17 cellular contexts compared by ENCODE assay signal in the genomic region with DNA sequence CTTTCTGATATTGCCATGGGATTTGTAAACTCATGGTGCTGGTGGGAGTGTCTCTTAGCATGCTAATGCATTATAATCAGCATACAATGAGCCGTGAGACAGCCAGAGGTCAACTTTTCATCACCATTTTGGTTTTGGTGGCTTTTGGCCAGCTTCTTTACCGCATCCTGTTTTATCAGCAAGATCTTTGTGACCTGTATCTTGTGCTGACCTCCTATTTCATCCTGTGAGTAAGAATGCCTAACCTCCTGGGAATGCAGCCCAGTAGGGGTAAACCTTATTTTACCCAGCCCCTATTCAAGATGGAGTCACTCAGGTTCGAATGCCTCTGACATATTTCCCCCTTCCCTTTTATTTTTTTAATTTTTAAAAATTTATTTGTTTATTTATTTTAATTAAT.
DNase-seq lines count a peak whose midpoint lies in the region; ATAC-seq, FAIRE-seq and TF ChIP-seq lines count a peak whose summit lies in the region.
"Had no signal": no experiment of that assay in that cellular context is flagged by ENCODE, and none has a peak within 500 bp of the region (broad histone marks: within the 10 kb centered on the region; RNA-seq: fewer than 3 reads in every experiment).

No MANE protein-coding gene starts in this region.

- RAD21 ChIA-PET in HCT116 (lab: Charles Lee; ENCODE audit: low non-redundant PET in 1 of 2, low total read pairs in 2 of 2, uncharacterized antibody in 2 of 2, unreplicated experiment in 2 of 2): no interaction called here

- no peaks in the 10 kb centered on the region for H3K9me2 ChIP-seq in HCT116 (ENCODE audit: insufficient read depth)
- no peaks in the 10 kb centered on the region for H3K9me2 ChIP-seq in PC-9 (ENCODE audit: insufficient read depth)

- H3K4me3 ChIP-seq in HCT116 (replicated peaks in 1 of 2; ENCODE audit: low read depth in 1 of 2, low read length in 2 of 2): no peak overlapping the region
- H3K4me3 ChIP-seq in PC-9: no peak overlapping the region
- H3K4me3 ChIP-seq in K562: no peak overlapping the region
- no peak overlapping the region for H3K4me3 ChIP-seq in coronary artery

- H3F3A ChIP-seq in PC-9 (ENCODE audit: insufficient read depth, low read depth): no peaks in the 10 kb centered on the region

- H3K9ac ChIP-seq in HCT116 (ENCODE audit: low read length) (no peak overlapping the region), K562 (ENCODE audit: insufficient read depth in 1 of 2, low read depth in 2 of 2, low read length in 2 of 2) (no peak overlapping the region)

- intact Hi-C loops in HCT116 (cut with micrococcal nuclease): no loop called here
- intact Hi-C loops in PC-9 (cut with micrococcal nuclease; ENCODE audit: unreplicated experiment): no loop called here
- intact Hi-C loops in K562 (cut with micrococcal nuclease): no loop called here
- intact Hi-C loops in cardiac septum (cut with DNase I): no loop called here

- H3K79me2 ChIP-seq in HCT116 (ENCODE audit: insufficient read depth, low read length): no peaks in the 10 kb centered on the region
- H3K79me2 ChIP-seq in PC-9 (ENCODE audit: low read depth): no peaks in the 10 kb centered on the region
- no peaks in the 10 kb centered on the region for H3K79me2 ChIP-seq in K562 (ENCODE audit: control insufficient read depth, insufficient read depth, low read length)

- TF ChIP-seq RAD21 in HCT116 (IDR thresholded peaks at IDR 0.05; ENCODE audit: low read depth) (no peak), K562 (CRISPR knock-in tag; conservative IDR thresholded peaks at IDR 0.05 in 1 of 2, IDR thresholded peaks at IDR 0.05 in 1 of 2) (no peak)

- CTCF ChIA-PET in HCT116 (lab: Charles Lee) (no interaction called here), PC-9 (lab: Charles Lee) (no interaction called here), K562 (lab: Yijun Ruan, JAX; ENCODE audit: low intra/inter-chr PET ratio) (no interaction called here)

- peak overlapping the region; percentile 39 for H3K4me2 ChIP-seq in HCT116 (ENCODE audit: low read length)
- no peak overlapping the region for H3K4me2 ChIP-seq in PC-9
- H3K4me2 ChIP-seq in K562 (ENCODE audit: insufficient read depth, low read length): no peak overlapping the region

- H3K27ac ChIP-seq in HCT116 (ENCODE audit: low read depth, low read length): no peak overlapping the region
- peak overlapping the region; percentile 39; the same call in 1 of the 2 replicates for H3K27ac ChIP-seq in PC-9
- H3K27ac ChIP-seq in K562 (ENCODE audit: extremely low read depth, low read depth, low read length): no peak overlapping the region
- no peak overlapping the region for H3K27ac ChIP-seq in coronary artery
- H3K27ac ChIP-seq: VCaP had no signal

- in situ Hi-C loops in K562 (cut with MboI): no loop called here

- H3K4me1 ChIP-seq in HCT116 (ENCODE audit: control insufficient read depth in 1 of 2, insufficient read depth in 2 of 2, low read length in 2 of 2): peaks cover 5 to 28% of the 10 kb centered on the region in 2 experiments
- H3K4me1 ChIP-seq in PC-9 (replicated peaks; ENCODE audit: insufficient read depth): peaks cover 12% of the 10 kb centered on the region
- no peaks in the 10 kb centered on the region for H3K4me1 ChIP-seq in K562 (replicated peaks in 1 of 2; ENCODE audit: control insufficient read depth in 2 of 2, insufficient read depth in 2 of 2, low read length in 2 of 2)

- no peak for TF ChIP-seq CTCF in HCT116 (IDR thresholded peaks at IDR 0.05 in 2 of 3, conservative IDR thresholded peaks at IDR 0.05 in 1 of 3; ENCODE audit: borderline replicate concordance in 1 of 3, insufficient read depth in 1 of 3, low read depth in 2 of 3, low read length in 2 of 3)
- TF ChIP-seq CTCF in PC-9 (conservative IDR thresholded peaks at IDR 0.05): no peak
- TF ChIP-seq CTCF in K562 (IDR thresholded peaks at IDR 0.05 in 2 of 3, conservative IDR thresholded peaks at IDR 0.05 in 1 of 3; ENCODE audit: insufficient read depth in 2 of 3, low read depth in 1 of 3, low read length in 3 of 3): no peak
- no peak for TF ChIP-seq CTCF in coronary artery (IDR thresholded peaks at IDR 0.05)

- POLR2A ChIA-PET in HCT116 (lab: Charles Lee): interaction anchor here (0.7 kb wide), 1 partner anchor 33 kb away, joined by 3 read pairs; no protein-coding TSS in a partner anchor
- POLR2A ChIA-PET in PC-9 (lab: Charles Lee; ENCODE audit: unreplicated experiment): no interaction called here
- POLR2A ChIA-PET in K562 (lab: Yijun Ruan, JAX): no interaction called here

- H3K27me3 ChIP-seq in HCT116 (ENCODE audit: insufficient read depth, low read length): no peaks in the 10 kb centered on the region
- H3K27me3 ChIP-seq in PC-9 (ENCODE audit: insufficient read depth, low read depth): no peaks in the 10 kb centered on the region
- H3K27me3 ChIP-seq in K562 (ENCODE audit: control insufficient read depth in 2 of 2, insufficient read depth in 2 of 2, low read length in 2 of 2): no peaks in the 10 kb centered on the region

- H3K36me3 ChIP-seq in HCT116 (ENCODE audit: control insufficient read depth in 1 of 2, insufficient read depth in 2 of 2, low read length in 2 of 2) (no peaks in the 10 kb centered on the region), PC-9 (ENCODE audit: low read depth) (peaks cover 9% of the 10 kb centered on the region; the same call in 1 of the 2 replicates), K562 (ENCODE audit: control insufficient read depth, insufficient read depth, low read length) (no peaks in the 10 kb centered on the region)

- peak; percentile 80 for ATAC-seq in HCT116
- no peak for ATAC-seq in K562
- no peak for ATAC-seq in GM19328 (IDR thresholded peaks at IDR 0.05; ENCODE audit: unreplicated experiment)
- ATAC-seq: activated T-helper 17 cell treated with anti-CD3 and anti-CD28 coated beads, Interleukin-2, amount 50 U/mL, for 72 hours; stimulated activated effector memory CD8-positive, alpha-beta T cell treated with anti-CD3 and anti-CD28 coated beads, Interleukin-12 subunit alpha, Interleukin-12 subunit beta, amount 100 ng/mL, for 72 hours had no signal

- peak; percentile 61 for DNase-seq in HCT116 (ENCODE audit: low read depth, low spot score)
- DNase-seq in PC-9: peak; percentile 54 to 67
- peak in 1 of 4 experiments; percentile 4 for DNase-seq in K562 (ENCODE audit: extremely low read depth in 1 of 4, low spot score in 3 of 4)
- DNase-seq in myocyte (ENCODE audit: low read depth): peak; percentile 22
- no peak for DNase-seq in coronary artery (ENCODE audit: low spot score)
- DNase-seq in cardiac septum (ENCODE audit: low spot score): no peak
- no peak for DNase-seq in NK-92 treated with Interleukin-12 subunit alpha and Interleukin-12 subunit beta, amount 100 ng/mL, for 24 hours (lab: John Stamatoyannopoulos, UW)
- DNase-seq: C1 segment of cervical spinal cord, DMS53, Kasumi-1, NCI-H446 had no signal

- no peak overlapping the region for H2AFZ ChIP-seq in HCT116 (ENCODE audit: low read depth, low read length, poor library complexity, severe bottlenecking)
- no peak overlapping the region for H2AFZ ChIP-seq in PC-9
- H2AFZ ChIP-seq in K562 (ENCODE audit: low read depth, low read length): no peak overlapping the region

- no peak for TF ChIP-seq POLR2A in HCT116 (IDR thresholded peaks at IDR 0.05; ENCODE audit: borderline replicate concordance, extremely low read depth, insufficient read depth, insufficient read length)
- TF ChIP-seq POLR2A in K562 (conservative IDR thresholded peaks at IDR 0.05): no peak

- 10% methylated on average over 2 of the region's 3 CpGs for WGBS in K562 (ENCODE audit: insufficient coverage, low coverage, missing lambda C conversion rate)

- no peak for FAIRE-seq in K562 (lab: Jason Lieb, UNC)
- FAIRE-seq: endometrium, islet of Langerhans had no signal

- BruUV-seq in HCT116 (replicated peaks; lab: Mats Ljungman, UMichigan) (no TSS peak), PC-9 (replicated peaks; lab: Mats Ljungman, UMichigan) (no TSS peak), K562 (replicated peaks; lab: Mats Ljungman, UMichigan) (no TSS peak)

- no peaks in the 10 kb centered on the region for H3K9me3 ChIP-seq in HCT116 (ENCODE audit: control insufficient read depth in 1 of 2, insufficient read depth in 1 of 2, low read depth in 1 of 2, low read length in 2 of 2)
- H3K9me3 ChIP-seq in PC-9 (ENCODE audit: insufficient read depth, low read depth): no peaks in the 10 kb centered on the region
- no peaks in the 10 kb centered on the region for H3K9me3 ChIP-seq in K562 (replicated peaks; ENCODE audit: control insufficient read depth, insufficient read depth, low read depth, low read length)

- no peak for TF ChIP-seq EP300 in K562 (IDR thresholded peaks at IDR 0.05; ENCODE audit: low read length)

- H4K20me1 ChIP-seq in HCT116 (ENCODE audit: insufficient read depth): no peaks in the 10 kb centered on the region
- no peaks in the 10 kb centered on the region for H4K20me1 ChIP-seq in PC-9 (ENCODE audit: insufficient read depth)
- no peaks in the 10 kb centered on the region for H4K20me1 ChIP-seq in K562 (replicated peaks; ENCODE audit: control insufficient read depth, insufficient read depth, low read length)

- H3K9me1 ChIP-seq in K562 (ENCODE audit: control insufficient read depth, insufficient read depth, low read length): no peaks in the 10 kb centered on the region

TF ChIP-seq in HCT116, 20 proteins besides CTCF, POLR2A, EP300 and RAD21 (continues in another document):
- TF ChIP-seq CBX3 (IDR thresholded peaks at IDR 0.05; ENCODE audit: low read depth) (0 out of 2 replicates have a peak, but pooled peaks have one; percentile 29), POLR2AphosphoS5 (IDR thresholded peaks at IDR 0.05; ENCODE audit: low read depth, low read length) (0 out of 2 replicates have a peak, but pooled peaks have one; percentile 25), SP1 (IDR thresholded peaks at IDR 0.05; ENCODE audit: low read depth) (peak; percentile 53), FOSL1 (IDR thresholded peaks at IDR 0.05; ENCODE audit: low read depth) (peak; percentile 36; the same call in 1 of the 2 replicates), SRF (IDR thresholded peaks at IDR 0.05; ENCODE audit: low read depth) (no peak), JUND (IDR thresholded peaks at IDR 0.05) (0 out of 2 replicates have a peak, but pooled peaks have one; percentile 33), CEBPB (IDR thresholded peaks at IDR 0.05; ENCODE audit: low read depth) (peak; percentile 38; the same call in 1 of the 2 replicates), EZH2 (IDR thresholded peaks at IDR 0.05) (no peak)

TF ChIP-seq in K562, 482 proteins besides CTCF, POLR2A, EP300 and RAD21 (continues in another document):
- TF ChIP-seq SMARCC2 (IDR thresholded peaks at IDR 0.05; ENCODE audit: low read depth) (no peak), ATF7 (IDR thresholded peaks at IDR 0.05) (no peak), HLTF (IDR thresholded peaks at IDR 0.05) (no peak)

Comparison
In these comparisons a context has a peak if more than half of its experiments do, and no peak if none do; other contexts are left out.
1. DNase-seq: peak in HCT116 (single experiment), PC-9 (2 of 2) and myocyte (single experiment); none in coronary artery (single experiment), cardiac septum (single experiment) and NK-92 treated with Interleukin-12 subunit alpha and Interleukin-12 subunit beta, amount 100 ng/mL, for 24 hours (single experiment).
2. Of the 22 proteins assayed by ChIP-seq in both K562 and HCT116: peak only in K562: none; only in HCT116: CBX3, CEBPB, FOSL1, JUND, POLR2AphosphoS5, SIN3A and 1 more; in both: none; in neither: 15.